Comparison of ENCODE assay signal across 8 cellular contexts in the genomic region with DNA sequence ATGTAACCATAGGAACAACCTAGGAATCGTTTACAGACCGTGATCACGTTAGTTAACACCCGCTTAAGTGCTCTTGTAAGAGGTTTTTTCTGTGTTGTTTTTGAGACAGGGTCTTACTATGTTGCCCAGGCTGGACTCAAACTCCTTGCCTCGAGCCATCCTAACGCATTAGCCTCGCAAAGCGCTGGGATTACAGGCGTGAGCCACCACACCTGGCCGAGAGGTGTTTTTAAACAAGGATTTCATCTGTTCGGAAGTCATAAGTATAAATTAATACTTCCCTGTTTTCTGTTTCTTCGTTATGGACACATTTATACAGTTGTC. TPM values are rescaled to one million over a fixed set of nuclear protein-coding genes. Genes with fewer than 3 reads are reported as not detected.
DNase-seq lines count a peak whose midpoint lies in the region; ATAC-seq and TF ChIP-seq lines count a peak whose summit lies in the region.

No MANE protein-coding gene starts in this region.

- no peak for DNase-seq in HL-60 (ENCODE audit: low read depth in 1 of 2, low spot score in 1 of 2)
- no peak for DNase-seq in breast epithelium (ENCODE audit: low spot score in 2 of 2)
- DNase-seq in NOMO-1 treated with dmso at 0.1 percent for 144 hours (lab: John Stamatoyannopoulos, UW; ENCODE audit: unreplicated experiment) = no peak
- no peak for DNase-seq in superior temporal gyrus (ENCODE audit: extremely low spot score)
- no peak for DNase-seq in KG1 (lab: John Stamatoyannopoulos, UW)

- peaks cover 4% of the 10 kb centered on the region; the same call in 1 of the 2 replicates for H3K36me3 ChIP-seq in ACC112 (ENCODE audit: insufficient read depth, low read length)
- H3K36me3 ChIP-seq in breast epithelium = no peaks in the 10 kb centered on the region
- H3K36me3 ChIP-seq in muscle layer of colon (ENCODE audit: insufficient read depth, low read length) = peaks cover 11% of the 10 kb centered on the region

- H2AFZ ChIP-seq in ACC112 (ENCODE audit: low read length, unreplicated experiment) = peak overlapping the region; percentile 100

- peaks cover 32% of the 10 kb centered on the region for H3K79me2 ChIP-seq in ACC112 (ENCODE audit: control insufficient read depth, insufficient read depth, low read length, unreplicated experiment)

- H3K9ac ChIP-seq in muscle layer of colon (ENCODE audit: low read length) = peak overlapping the region; percentile 83

- intact Hi-C loops in breast epithelium (cut with DNase I; ENCODE audit: low total_unique reads) = no loop called here

- H3K27me3 ChIP-seq in ACC112 (ENCODE audit: insufficient read depth, low read length) (peaks cover 7% of the 10 kb centered on the region; the same call in 1 of the 2 replicates), HL-60 (ENCODE audit: insufficient read depth, poor library complexity, severe bottlenecking) (no peaks in the 10 kb centered on the region), breast epithelium (no peaks in the 10 kb centered on the region), muscle layer of colon (ENCODE audit: control insufficient read depth in 1 of 2, insufficient read depth in 2 of 2, low read length in 2 of 2) (no peaks in the 10 kb centered on the region)

- TF ChIP-seq POLR2A in breast epithelium (IDR thresholded peaks at IDR 0.05) = no peak

- ATAC-seq in GM21447 (IDR thresholded peaks at IDR 0.05; ENCODE audit: unreplicated experiment) = no peak

- H3K9me3 ChIP-seq in breast epithelium (no peaks in the 10 kb centered on the region), muscle layer of colon (ENCODE audit: low read length) (no peaks in the 10 kb centered on the region)

- H3K4me1 ChIP-seq in ACC112 (ENCODE audit: control insufficient read depth, insufficient read depth, low read length, unreplicated experiment) (peaks cover 9% of the 10 kb centered on the region), breast epithelium (no peaks in the 10 kb centered on the region), muscle layer of colon (ENCODE audit: insufficient read depth, low read length) (peaks cover 13% of the 10 kb centered on the region)

- no peak for TF ChIP-seq CTCF in HL-60 (IDR thresholded peaks at IDR 0.05; ENCODE audit: insufficient read depth, low read length)
- TF ChIP-seq CTCF in breast epithelium (IDR thresholded peaks at IDR 0.05) = no peak

- H3K27ac ChIP-seq in ACC112 (ENCODE audit: low read depth, low read length) (no peak overlapping the region), HL-60 (replicated peaks) (peak overlapping the region; percentile 84), breast epithelium (peak overlapping the region; percentile 57 to 64), muscle layer of colon (ENCODE audit: low read depth, low read length) (peak overlapping the region; percentile 72)

- H3K4me3 ChIP-seq in ACC112 (ENCODE audit: low read depth, low read length) = peak overlapping the region; percentile 99
- peak overlapping the region; percentile 81 for H3K4me3 ChIP-seq in HL-60 (replicated peaks; ENCODE audit: insufficient read depth, low read length)
- peak overlapping the region; percentile 80 to 95 (median 81) for H3K4me3 ChIP-seq in breast epithelium
- H3K4me3 ChIP-seq in muscle layer of colon (ENCODE audit: low read depth in 1 of 2, low read length in 2 of 2) = peak overlapping the region; percentile 83 to 88

RNA-seq across cellular contexts. Expression of gene MRS2, which starts 0.7 kb away (rescaled TPM):
- 10 to 100 TPM; 20.3 to 34.0 (median 26.7) TPM for total RNA-seq in breast epithelium

RNA-seq across cellular contexts. Expression of gene DCDC2, which starts 45.6 kb away (rescaled TPM):
- total RNA-seq in breast epithelium = 1 to 10 TPM in 2 of 3 donors, not detected in 1; 8.9 to 9.5 TPM
